ENCODE assay signal across 1 cellular context in the genomic region with DNA sequence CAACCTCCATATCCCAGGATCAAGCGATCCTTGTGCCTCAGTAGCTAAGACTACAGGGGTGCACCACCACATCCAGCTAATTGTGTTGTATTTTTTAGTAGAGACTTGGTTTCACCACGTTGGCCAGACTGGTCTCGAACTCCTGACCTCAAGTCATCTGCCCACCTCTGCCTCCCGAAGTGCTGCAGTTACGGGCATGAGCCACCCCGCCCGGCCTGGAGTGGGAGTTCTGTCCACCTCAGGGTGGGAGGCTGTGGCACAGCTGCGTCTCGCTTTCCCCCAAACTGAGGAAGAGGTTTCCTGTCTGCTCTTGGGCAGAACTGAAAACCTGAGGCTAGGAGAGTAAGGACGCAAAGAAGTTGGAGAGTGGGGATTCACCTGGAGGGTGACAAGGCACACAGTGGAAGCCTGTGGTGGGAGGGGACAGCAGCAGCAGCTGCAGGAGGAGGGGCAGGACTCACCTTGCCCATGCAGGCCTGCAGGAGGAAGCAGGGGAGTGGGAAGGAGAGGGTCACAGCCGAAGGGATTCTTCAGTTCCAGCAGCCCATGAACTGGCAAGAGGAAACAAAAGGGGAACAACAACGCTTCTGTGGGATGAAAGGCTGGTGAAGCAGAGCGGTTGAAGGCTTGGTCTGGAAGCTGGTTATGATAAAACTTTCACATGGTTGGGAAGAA.
TF ChIP-seq lines count a peak whose summit lies in the region.

No MANE protein-coding gene starts in this region.

TF ChIP-seq in GM23338, 12 proteins besides CTCF, POLR2A, EP300 and RAD21 (continued from another document):
- TF ChIP-seq REST (IDR thresholded peaks at IDR 0.05; ENCODE audit: unreplicated experiment) = no peak
- no peak for TF ChIP-seq EZH2phosphoT487 (IDR thresholded peaks at IDR 0.05; ENCODE audit: unreplicated experiment)
- TF ChIP-seq, protein P1, sequence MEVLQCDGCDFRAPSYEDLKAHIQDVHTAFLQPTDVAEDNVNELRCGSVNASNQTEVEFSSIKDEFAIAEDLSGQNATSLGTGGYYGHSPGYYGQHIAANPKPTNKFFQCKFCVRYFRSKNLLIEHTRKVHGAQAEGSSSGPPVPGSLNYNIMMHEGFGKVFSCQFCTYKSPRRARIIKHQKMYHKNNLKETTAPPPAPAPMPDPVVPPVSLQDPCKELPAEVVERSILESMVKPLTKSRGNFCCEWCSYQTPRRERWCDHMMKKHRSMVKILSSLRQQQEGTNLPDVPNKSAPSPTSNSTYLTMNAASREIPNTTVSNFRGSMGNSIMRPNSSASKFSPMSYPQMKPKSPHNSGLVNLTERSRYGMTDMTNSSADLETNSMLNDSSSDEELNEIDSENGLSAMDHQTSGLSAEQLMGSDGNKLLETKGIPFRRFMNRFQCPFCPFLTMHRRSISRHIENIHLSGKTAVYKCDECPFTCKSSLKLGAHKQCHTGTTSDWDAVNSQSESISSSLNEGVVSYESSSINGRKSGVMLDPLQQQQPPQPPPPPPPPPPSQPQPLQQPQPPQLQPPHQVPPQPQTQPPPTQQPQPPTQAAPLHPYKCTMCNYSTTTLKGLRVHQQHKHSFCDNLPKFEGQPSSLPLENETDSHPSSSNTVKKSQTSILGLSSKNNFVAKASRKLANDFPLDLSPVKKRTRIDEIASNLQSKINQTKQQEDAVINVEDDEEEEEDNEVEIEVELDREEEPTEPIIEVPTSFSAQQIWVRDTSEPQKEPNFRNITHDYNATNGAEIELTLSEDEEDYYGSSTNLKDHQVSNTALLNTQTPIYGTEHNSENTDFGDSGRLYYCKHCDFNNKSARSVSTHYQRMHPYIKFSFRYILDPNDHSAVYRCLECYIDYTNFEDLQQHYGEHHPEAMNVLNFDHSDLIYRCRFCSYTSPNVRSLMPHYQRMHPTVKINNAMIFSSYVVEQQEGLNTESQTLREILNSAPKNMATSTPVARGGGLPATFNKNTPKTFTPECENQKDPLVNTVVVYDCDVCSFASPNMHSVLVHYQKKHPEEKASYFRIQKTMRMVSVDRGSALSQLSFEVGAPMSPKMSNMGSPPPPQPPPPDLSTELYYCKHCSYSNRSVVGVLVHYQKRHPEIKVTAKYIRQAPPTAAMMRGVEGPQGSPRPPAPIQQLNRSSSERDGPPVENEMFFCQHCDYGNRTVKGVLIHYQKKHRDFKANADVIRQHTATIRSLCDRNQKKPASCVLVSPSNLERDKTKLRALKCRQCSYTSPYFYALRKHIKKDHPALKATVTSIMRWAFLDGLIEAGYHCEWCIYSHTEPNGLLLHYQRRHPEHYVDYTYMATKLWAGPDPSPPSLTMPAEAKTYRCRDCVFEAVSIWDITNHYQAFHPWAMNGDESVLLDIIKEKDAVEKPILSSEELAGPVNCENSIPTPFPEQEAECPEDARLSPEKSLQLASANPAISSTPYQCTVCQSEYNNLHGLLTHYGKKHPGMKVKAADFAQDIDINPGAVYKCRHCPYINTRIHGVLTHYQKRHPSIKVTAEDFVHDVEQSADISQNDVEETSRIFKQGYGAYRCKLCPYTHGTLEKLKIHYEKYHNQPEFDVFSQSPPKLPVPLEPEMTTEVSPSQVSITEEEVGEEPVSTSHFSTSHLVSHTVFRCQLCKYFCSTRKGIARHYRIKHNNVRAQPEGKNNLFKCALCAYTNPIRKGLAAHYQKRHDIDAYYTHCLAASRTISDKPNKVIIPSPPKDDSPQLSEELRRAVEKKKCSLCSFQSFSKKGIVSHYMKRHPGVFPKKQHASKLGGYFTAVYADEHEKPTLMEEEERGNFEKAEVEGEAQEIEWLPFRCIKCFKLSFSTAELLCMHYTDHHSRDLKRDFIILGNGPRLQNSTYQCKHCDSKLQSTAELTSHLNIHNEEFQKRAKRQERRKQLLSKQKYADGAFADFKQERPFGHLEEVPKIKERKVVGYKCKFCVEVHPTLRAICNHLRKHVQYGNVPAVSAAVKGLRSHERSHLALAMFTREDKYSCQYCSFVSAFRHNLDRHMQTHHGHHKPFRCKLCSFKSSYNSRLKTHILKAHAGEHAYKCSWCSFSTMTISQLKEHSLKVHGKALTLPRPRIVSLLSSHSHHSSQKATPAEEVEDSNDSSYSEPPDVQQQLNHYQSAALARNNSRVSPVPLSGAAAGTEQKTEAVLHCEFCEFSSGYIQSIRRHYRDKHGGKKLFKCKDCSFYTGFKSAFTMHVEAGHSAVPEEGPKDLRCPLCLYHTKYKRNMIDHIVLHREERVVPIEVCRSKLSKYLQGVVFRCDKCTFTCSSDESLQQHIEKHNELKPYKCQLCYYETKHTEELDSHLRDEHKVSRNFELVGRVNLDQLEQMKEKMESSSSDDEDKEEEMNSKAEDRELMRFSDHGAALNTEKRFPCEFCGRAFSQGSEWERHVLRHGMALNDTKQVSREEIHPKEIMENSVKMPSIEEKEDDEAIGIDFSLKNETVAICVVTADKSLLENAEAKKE (CRISPR knock-in tag; IDR thresholded peaks at IDR 0.05) = no peak
- no peak for TF ChIP-seq CREB1 (CRISPR knock-in tag; IDR thresholded peaks at IDR 0.05; ENCODE audit: low read depth)
- TF ChIP-seq POLR2AphosphoS5 (IDR thresholded peaks at IDR 0.05; ENCODE audit: low read depth) = no peak
- TF ChIP-seq ZNF331 (CRISPR knock-in tag; IDR thresholded peaks at IDR 0.05; ENCODE audit: low read depth) = no peak
TF ChIP-seq in GM23338: peak in this region for 0.
